Comparison of ENCODE assay signal across 22 cellular contexts in the genomic region with DNA sequence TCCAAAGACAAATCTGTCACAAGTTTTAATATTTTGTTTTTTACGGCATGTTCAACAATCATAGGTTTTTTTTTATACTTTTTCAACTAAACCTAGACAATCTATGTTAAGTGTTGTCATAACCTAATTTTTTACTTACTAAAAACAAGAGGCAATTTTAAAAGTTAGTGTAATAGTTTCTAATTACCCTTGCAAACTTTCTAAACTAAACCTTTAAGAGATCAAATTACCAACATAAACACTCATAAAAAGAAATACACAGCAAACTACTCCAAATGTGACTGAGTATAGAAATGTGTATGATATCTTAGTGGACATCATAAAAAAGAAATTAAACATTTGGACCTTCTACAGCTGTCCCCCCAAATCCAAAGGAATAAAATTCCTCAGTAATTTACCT. TPM values are rescaled to one million over a fixed set of nuclear protein-coding genes. Genes with fewer than 3 reads are reported as not detected.
DNase-seq lines count a peak whose midpoint lies in the region; ATAC-seq, FAIRE-seq and TF ChIP-seq lines count a peak whose summit lies in the region.
"Had no signal": no experiment of that assay in that cellular context is flagged by ENCODE, and none has a peak within 500 bp of the region (broad histone marks: within the 10 kb centered on the region; RNA-seq: fewer than 3 reads in every experiment).

No MANE protein-coding gene starts in this region.

- peaks cover 3% of the 10 kb centered on the region; the same call in 1 of the 2 replicates for H4K20me1 ChIP-seq in HepG2 (ENCODE audit: insufficient read depth, low read length)

- DNase-seq in HepG2 (ENCODE audit: low spot score) (no peak), right lobe of liver (no peak), substantia nigra (lab: John Stamatoyannopoulos, UW) (no peak), erythroblast (lab: John Stamatoyannopoulos, UW) (no peak), GM13976 (ENCODE audit: low spot score) (no peak)
- DNase-seq: AML-193; C1 segment of cervical spinal cord; CD8-positive, alpha-beta T cell; KBM-7; NCI-H1092 treated with DMSO at 0.1 percent for 48 hours; NCI-H1436 treated with DMSO at 0.1 percent for 48 hours; NCI-H1930; NCI-H226; NCI-H510A treated with DMSO at 0.1 percent for 48 hours had no signal

- H3K9me3 ChIP-seq in HepG2 (ENCODE audit: low read length), result no peaks in the 10 kb centered on the region
- H3K9me3 ChIP-seq in right lobe of liver, result no peaks in the 10 kb centered on the region
- H3K9me3 ChIP-seq in iPS-18a (ENCODE audit: control insufficient read depth, low read depth, low read length), result no peaks in the 10 kb centered on the region
- H3K9me3 ChIP-seq: SJSA1 had no signal

- H2AFZ ChIP-seq in HepG2 (ENCODE audit: low read length), result no peak overlapping the region

- H3K36me3 ChIP-seq in HepG2 (replicated peaks in 1 of 2; ENCODE audit: control insufficient read depth in 1 of 2, insufficient read depth in 2 of 2, low read length in 2 of 2) (peaks cover 0 to 6% of the 10 kb centered on the region in 2 experiments; a peak in 2 of 5 replicates), right lobe of liver (no peaks in the 10 kb centered on the region), iPS-18a (ENCODE audit: control insufficient read depth, low read depth, low read length) (peaks cover 12% of the 10 kb centered on the region)

- TF ChIP-seq EP300 in HepG2 (IDR thresholded peaks at IDR 0.05; ENCODE audit: low read depth in 2 of 2, low read length in 2 of 2), result no peak
- no peak for TF ChIP-seq EP300 in HepG2 (CRISPR knock-in tag; IDR thresholded peaks at IDR 0.05; ENCODE audit: borderline replicate concordance)

- H3K4me2 ChIP-seq in HepG2 (ENCODE audit: low read depth, low read length), result no peak overlapping the region

- H3K4me1 ChIP-seq in HepG2 (ENCODE audit: insufficient read depth, low read length) (peaks cover 41% of the 10 kb centered on the region), right lobe of liver (peaks cover 0 to 40% (median 0%) of the 10 kb centered on the region in 4 donors), iPS-18a (ENCODE audit: control insufficient read depth, low read depth, low read length) (peaks cover 31% of the 10 kb centered on the region)

- BruUV-seq in HepG2 (replicated peaks; lab: Mats Ljungman, UMichigan), result no TSS peak

- no peak overlapping the region for H3K4me3 ChIP-seq in HepG2 (replicated peaks in 1 of 3; ENCODE audit: insufficient read depth in 1 of 3, low read depth in 2 of 3, low read length in 3 of 3)
- no peak overlapping the region for H3K4me3 ChIP-seq in right lobe of liver
- H3K4me3 ChIP-seq in iPS-18a (ENCODE audit: low read length), result peak overlapping the region; percentile 4
- H3K4me3 ChIP-seq: SJSA1 had no signal

- intact Hi-C loops in HepG2 (cut with micrococcal nuclease; ENCODE audit: unreplicated experiment) (no loop called here), right lobe of liver (cut with DNase I) (no loop called here)

- TF ChIP-seq CTCF in HepG2 (CRISPR knock-in tag; IDR thresholded peaks at IDR 0.05) (no peak), right lobe of liver (IDR thresholded peaks at IDR 0.05) (no peak), GM13976 (IDR thresholded peaks at IDR 0.05; ENCODE audit: borderline replicate concordance, control extremely low read depth, extremely low read depth, insufficient read depth, missing control alignments) (no peak)

- CTCF ChIA-PET in HepG2 (lab: Yijun Ruan, JAX; ENCODE audit: low intra/inter-chr PET ratio, low total read pairs), result no interaction called here

- ATAC-seq in HepG2 (no peak), right lobe of liver (no peak)
- no peak for ATAC-seq in activated CD4-positive, CD25-positive, alpha-beta regulatory T cell treated with anti-CD3 and anti-CD28 coated beads, Interleukin-2, amount 50 U/mL, for 24 hours
- ATAC-seq: CD8-positive, alpha-beta T cell; Right ventricle myocardium inferior had no signal

- WGBS in HepG2 (ENCODE audit: low lambda C conversion rate), result 98% methylated on average over 1 of the region's 1 CpG
- 100% methylated on average over 1 of the region's 1 CpG for WGBS in right lobe of liver (ENCODE audit: insufficient coverage, low coverage, low lambda C conversion rate, missing lambda C conversion rate)

- FAIRE-seq in HepG2 (lab: Jason Lieb, UNC), result peak; percentile 12
- peak; percentile 88 for FAIRE-seq in TTC549 (lab: Jason Lieb, UNC)
- FAIRE-seq: GM12892, GM18507 had no signal

- in situ Hi-C loops in HepG2 (cut with HindIII; ENCODE audit: extremely low pct_ligation_motif_present, low pct_unique_long_range_greater_than_20kb), result no loop called here
- in situ Hi-C loops in GM13976 (cut with MboI; ENCODE audit: low sequenced_read_pairs, unreplicated experiment), result loop anchor here (10.0 kb wide), 1 partner anchor 85 kb away; no protein-coding TSS in a partner anchor

- POLR2A ChIA-PET in HepG2 (lab: Yijun Ruan, JAX), result no interaction called here

- no peaks in the 10 kb centered on the region for H3K27me3 ChIP-seq in HepG2 (ENCODE audit: control insufficient read depth in 1 of 2, insufficient read depth in 2 of 2, low read length in 2 of 2)
- no peaks in the 10 kb centered on the region for H3K27me3 ChIP-seq in right lobe of liver
- H3K27me3 ChIP-seq in iPS-18a (ENCODE audit: control insufficient read depth, insufficient read depth, low read length), result no peaks in the 10 kb centered on the region
- H3K27me3 ChIP-seq: SJSA1 had no signal

- H3K27ac ChIP-seq in HepG2 (ENCODE audit: extremely low read length, insufficient read depth, low read length) (no peak overlapping the region), right lobe of liver (no peak overlapping the region), iPS-18a (ENCODE audit: low read length) (peak overlapping the region; percentile 58), substantia nigra (ENCODE audit: low read depth, low read length, poor library complexity, severe bottlenecking) (peak overlapping the region; percentile 40)
- H3K27ac ChIP-seq: 22Rv1, SJSA1 had no signal

- H3K79me2 ChIP-seq in HepG2 (ENCODE audit: insufficient read depth, low read length), result peaks cover 28% of the 10 kb centered on the region

- TF ChIP-seq RAD21 in HepG2 (CRISPR knock-in tag; IDR thresholded peaks at IDR 0.05), result no peak

- TF ChIP-seq POLR2A in HepG2 (IDR thresholded peaks at IDR 0.05; ENCODE audit: insufficient read depth in 1 of 2, low read depth in 2 of 2, low read length in 2 of 2), result no peak
- no peak for TF ChIP-seq POLR2A in right lobe of liver (IDR thresholded peaks at IDR 0.05)
- no peak for TF ChIP-seq POLR2A in erythroblast (IDR thresholded peaks at IDR 0.05; ENCODE audit: low read length)

- H3K9ac ChIP-seq in HepG2 (ENCODE audit: insufficient read depth, low read depth, low read length) (no peak overlapping the region), iPS-18a (ENCODE audit: low read length) (no peak overlapping the region)

TF ChIP-seq in HepG2, 621 proteins besides CTCF, POLR2A, EP300 and RAD21:
- TF ChIP-seq GTF3A (CRISPR knock-in tag; conservative IDR thresholded peaks at IDR 0.05) (no peak), HOXA5 (CRISPR knock-in tag; IDR thresholded peaks at IDR 0.05) (no peak), ZFX (CRISPR knock-in tag; IDR thresholded peaks at IDR 0.05; ENCODE audit: low read depth) (no peak), ZNF10 (CRISPR knock-in tag; IDR thresholded peaks at IDR 0.05; ENCODE audit: borderline replicate concordance, low read depth) (no peak), MYNN (CRISPR knock-in tag; IDR thresholded peaks at IDR 0.05; ENCODE audit: low read depth) (no peak), WIZ (CRISPR knock-in tag; IDR thresholded peaks at IDR 0.05) (no peak), HDAC1 (CRISPR knock-in tag; IDR thresholded peaks at IDR 0.05) (no peak)
- TF ChIP-seq, protein P1, sequence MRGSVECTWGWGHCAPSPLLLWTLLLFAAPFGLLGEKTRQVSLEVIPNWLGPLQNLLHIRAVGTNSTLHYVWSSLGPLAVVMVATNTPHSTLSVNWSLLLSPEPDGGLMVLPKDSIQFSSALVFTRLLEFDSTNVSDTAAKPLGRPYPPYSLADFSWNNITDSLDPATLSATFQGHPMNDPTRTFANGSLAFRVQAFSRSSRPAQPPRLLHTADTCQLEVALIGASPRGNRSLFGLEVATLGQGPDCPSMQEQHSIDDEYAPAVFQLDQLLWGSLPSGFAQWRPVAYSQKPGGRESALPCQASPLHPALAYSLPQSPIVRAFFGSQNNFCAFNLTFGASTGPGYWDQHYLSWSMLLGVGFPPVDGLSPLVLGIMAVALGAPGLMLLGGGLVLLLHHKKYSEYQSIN (CRISPR knock-in tag; IDR thresholded peaks at IDR 0.05; ENCODE audit: borderline replicate concordance), result no peak

RNA-seq across cellular contexts. Expression of a gene that starts 10.0 kb away (rescaled TPM):
- total RNA-seq in HepG2 (2016; rRNA removed; fragmentation: Illumina TruSeq; extraction: Trizol) (20.6 and 33.1 TPM in 2 replicates), right lobe of liver (10 to 100 TPM; 12.6 to 15.2 (median 13.8) TPM)
- 0.91 and 0.97 TPM in 2 replicates for total RNA-seq in HepG2 (2016; cell fraction: cytosol; rRNA removed; fragmentation: Illumina TruSeq; extraction: Trizol; ENCODE audit: low read depth)
- 21.0 and 32.1 TPM in 2 replicates for total RNA-seq in HepG2 (2016; cell fraction: insoluble cytoplasmic fraction; rRNA removed; fragmentation: Illumina TruSeq; extraction: Trizol)
- total RNA-seq in HepG2 (2016; cell fraction: membrane; rRNA removed; fragmentation: Illumina TruSeq; extraction: Trizol), result 5.9 and 6.6 TPM in 2 replicates
- total RNA-seq in HepG2 (2016; cell fraction: nucleus; rRNA removed; fragmentation: Illumina TruSeq; extraction: Trizol), result 23.8 TPM in 2 replicates
- 7.5 and 7.7 TPM in 2 replicates for polyA plus RNA-seq in HepG2 (2011; rRNA removed)
- 2.5 and 4.8 TPM in 2 replicates for polyA plus RNA-seq in HepG2 (2011; cell fraction: cytosol; rRNA removed)
- polyA plus RNA-seq in HepG2 (2011; cell fraction: nucleus; rRNA removed), result 6.1 and 7.7 TPM in 2 replicates
- 11.4 and 12.2 TPM in 2 replicates for polyA plus RNA-seq in HepG2 (2012)
- polyA plus RNA-seq in HepG2 (2016; cell fraction: cytosol; fragmentation: Illumina TruSeq; extraction: Trizol; ENCODE audit: low read depth), result 0.29 and 0.38 TPM in 2 replicates
- polyA plus RNA-seq in HepG2 (2016; cell fraction: insoluble cytoplasmic fraction; fragmentation: Illumina TruSeq; extraction: Trizol; ENCODE audit: low read depth), result 22.0 and 22.6 TPM in 2 replicates
- polyA plus RNA-seq in HepG2 (2016; cell fraction: membrane; fragmentation: Illumina TruSeq; extraction: Trizol; ENCODE audit: low read depth), result 1.8 and 2.1 TPM in 2 replicates
- polyA plus RNA-seq in HepG2 (2016; cell fraction: nucleus; fragmentation: Illumina TruSeq; extraction: Trizol; ENCODE audit: insufficient read depth, low read depth), result 18.7 and 19.3 TPM in 2 replicates
- 15.7 and 16.3 TPM in 2 replicates for polyA minus RNA-seq in HepG2 (2011; rRNA and poly(A)+ RNA removed; ENCODE audit: low replicate concordance)
- polyA minus RNA-seq in HepG2 (2011; cell fraction: cytosol; rRNA and poly(A)+ RNA removed), result 13.0 and 15.1 TPM in 2 replicates
- polyA minus RNA-seq in HepG2 (2011; cell fraction: nucleus; rRNA and poly(A)+ RNA removed), result 35.4 and 37.0 TPM in 2 replicates

Comparison
In these comparisons a context has a peak if more than half of its experiments do, and no peak if none do; other contexts are left out.
1. H3K27ac ChIP-seq: peak in iPS-18a (single experiment) and substantia nigra (single experiment); none in HepG2 (single experiment) and right lobe of liver (0 of 3).